Comparison of ENCODE assay signal across 33 cellular contexts in genomic region chr4:122616910-122617596, GRCh38. TPM values are rescaled to one million over a fixed set of nuclear protein-coding genes. Genes with fewer than 3 reads are reported as not detected.
DNase-seq lines count a peak whose midpoint lies in the region; ATAC-seq and TF ChIP-seq lines count a peak whose summit lies in the region.
"Had no signal": no experiment of that assay in that cellular context is flagged by ENCODE, and none has a peak within 500 bp of the region (broad histone marks: within the 10 kb centered on the region; RNA-seq: fewer than 3 reads in every experiment).

No MANE protein-coding gene starts in this region.

- H3K27ac Mint-ChIP-seq in activated naive CD4-positive, alpha-beta T cell treated with anti-CD3 and anti-CD28 coated beads for 36 hours = peak overlapping the region; percentile 97
- peak overlapping the region; percentile 69 for H3K27ac Mint-ChIP-seq in activated CD4-positive, alpha-beta memory T cell treated with anti-CD3 and anti-CD28 coated beads, Interleukin-2, amount 10 ng/mL, durations not matched to agents 7 days and 5 days
- H3K27ac Mint-ChIP-seq: naive thymus-derived CD8-positive, alpha-beta T cell; T-helper 17 cell had no signal

- no peak for TF ChIP-seq CTCF in gastrocnemius medialis (IDR thresholded peaks at IDR 0.05 in 4 of 5, conservative IDR thresholded peaks at IDR 0.05 in 1 of 5)

- POLR2A ChIA-PET in activated CD4-positive, alpha-beta memory T cell treated with anti-CD3 and anti-CD28 coated beads, Interleukin-2, amount 10 ng/mL, durations not matched to agents 7 days and 5 days (lab: Charles Lee) = interaction anchor here (0.9 kb wide), 1 partner anchor 141 kb away, joined by 4 read pairs; no protein-coding TSS in a partner anchor

- CTCF ChIA-PET in activated naive CD4-positive, alpha-beta T cell treated with anti-CD3 and anti-CD28 coated beads for 36 hours (lab: Charles Lee) = interaction anchor here (0.6 to 3.3 kb wide), 12 partner anchors 9 to 314 kb away, joined by 3 to 22 read pairs (median 4); no protein-coding TSS in a partner anchor
- CTCF ChIA-PET in activated CD4-positive, alpha-beta memory T cell treated with anti-CD3 and anti-CD28 coated beads, Interleukin-2, amount 10 ng/mL, durations not matched to agents 7 days and 5 days (lab: Charles Lee) = interaction anchor here (0.6 to 2.1 kb wide), 7 partner anchors 13 to 907 kb away, joined by 3 to 7 read pairs (median 4); no protein-coding TSS in a partner anchor

- H3K9me3 Mint-ChIP-seq in activated naive CD4-positive, alpha-beta T cell treated with anti-CD3 and anti-CD28 coated beads for 36 hours = no peaks in the 10 kb centered on the region
- H3K9me3 Mint-ChIP-seq in activated CD4-positive, alpha-beta memory T cell treated with anti-CD3 and anti-CD28 coated beads, Interleukin-2, amount 10 ng/mL, durations not matched to agents 7 days and 5 days = no peaks in the 10 kb centered on the region
- H3K9me3 Mint-ChIP-seq: naive thymus-derived CD8-positive, alpha-beta T cell had no signal

- H3K27me3 Mint-ChIP-seq in activated naive CD4-positive, alpha-beta T cell treated with anti-CD3 and anti-CD28 coated beads for 36 hours (ENCODE audit: low read depth) = no peaks in the 10 kb centered on the region
- no peaks in the 10 kb centered on the region for H3K27me3 Mint-ChIP-seq in activated CD4-positive, alpha-beta memory T cell treated with anti-CD3 and anti-CD28 coated beads, Interleukin-2, amount 10 ng/mL, durations not matched to agents 7 days and 5 days

- H3K4me1 Mint-ChIP-seq in activated naive CD4-positive, alpha-beta T cell treated with anti-CD3 and anti-CD28 coated beads for 36 hours (ENCODE audit: low read depth) = peaks cover 63% of the 10 kb centered on the region
- peaks cover 46% of the 10 kb centered on the region for H3K4me1 Mint-ChIP-seq in activated CD4-positive, alpha-beta memory T cell treated with anti-CD3 and anti-CD28 coated beads, Interleukin-2, amount 10 ng/mL, durations not matched to agents 7 days and 5 days
- H3K4me1 Mint-ChIP-seq: naive thymus-derived CD8-positive, alpha-beta T cell had no signal

- no peak for DNase-seq in activated naive CD4-positive, alpha-beta T cell treated with anti-CD3 and anti-CD28 coated beads for 36 hours
- no peak for DNase-seq in activated naive CD4-positive, alpha-beta T cell (lab: John Stamatoyannopoulos, UW)
- no peak for DNase-seq in activated CD4-positive, alpha-beta memory T cell treated with anti-CD3 and anti-CD28 coated beads, Interleukin-2, amount 10 ng/mL, durations not matched to agents 7 days and 5 days
- peak; percentile 8 for DNase-seq in pons (ENCODE audit: low spot score)
- DNase-seq in ureter (ENCODE audit: low spot score) = no peak
- no peak for DNase-seq in gastrocnemius medialis
- DNase-seq: activated CD4-positive, alpha-beta T cell treated with anti-CD3 and anti-CD28 coated beads, Interleukin-2, amount 50 U/mL, for 1 hour; activated gamma-delta T cell treated with Interleukin-2 at 50 U/mL for 16 hours; Calu3; DMS79 treated with DMSO at 0.1 percent for 48 hours; effector memory CD4-positive, alpha-beta T cell; GF-D8; Kasumi-1; naive thymus-derived CD8-positive, alpha-beta T cell; NCI-H446; ovary; stimulated activated CD4-positive, alpha-beta T cell treated with anti-CD3 and anti-CD28 coated beads, Interleukin-2, amount 100 ng/mL, for 24 hours; substantia nigra; T-helper 17 cell had no signal

- H3K4me1 ChIP-seq in gastrocnemius medialis = no peaks in the 10 kb centered on the region
- H3K4me1 ChIP-seq: BLaER1 treated with 17β-estradiol and CSF1 and Interleukin-3, amounts not matched to agents 10 nM and 100 nM had no signal

- no peaks in the 10 kb centered on the region for H3K36me3 ChIP-seq in gastrocnemius medialis
- H3K36me3 ChIP-seq: BLaER1 treated with 17β-estradiol and CSF1 and Interleukin-3, amounts not matched to agents 10 nM and 100 nM; cardiac muscle cell; ovary had no signal

- in situ Hi-C loops in gastrocnemius medialis (cut with MboI; ENCODE audit: low sequenced_read_pairs in 4 of 4) = no loop called here

- H3K27me3 ChIP-seq in gastrocnemius medialis = no peaks in the 10 kb centered on the region
- H3K27me3 ChIP-seq: BLaER1 treated with 17β-estradiol and CSF1 and Interleukin-3, amounts not matched to agents 10 nM and 100 nM; cardiac muscle cell; ovary had no signal

- H3K9me3 ChIP-seq in gastrocnemius medialis = no peaks in the 10 kb centered on the region
- H3K9me3 ChIP-seq: BLaER1 treated with 17β-estradiol and CSF1 and Interleukin-3, amounts not matched to agents 10 nM and 100 nM; ovary had no signal

- TF ChIP-seq POLR2A in gastrocnemius medialis (IDR thresholded peaks at IDR 0.05) = no peak

- no peak overlapping the region for H3K4me3 ChIP-seq in gastrocnemius medialis
- H3K4me3 ChIP-seq: BLaER1 treated with 17β-estradiol and CSF1 and Interleukin-3, amounts not matched to agents 10 nM and 100 nM; cardiac muscle cell; coronary artery; ovary; smooth muscle cell had no signal

- H3K27ac ChIP-seq in gastrocnemius medialis = no peak overlapping the region
- H3K27ac ChIP-seq: BLaER1 treated with 17β-estradiol and CSF1 and Interleukin-3, amounts not matched to agents 10 nM and 100 nM; cardiac muscle cell; coronary artery; ovary; RWPE1 had no signal

- H3K36me3 Mint-ChIP-seq in activated naive CD4-positive, alpha-beta T cell treated with anti-CD3 and anti-CD28 coated beads for 36 hours (ENCODE audit: low read depth) = peaks cover 70% of the 10 kb centered on the region
- H3K36me3 Mint-ChIP-seq in activated CD4-positive, alpha-beta memory T cell treated with anti-CD3 and anti-CD28 coated beads, Interleukin-2, amount 10 ng/mL, durations not matched to agents 7 days and 5 days (ENCODE audit: low read depth) = no peaks in the 10 kb centered on the region
- H3K36me3 Mint-ChIP-seq: naive thymus-derived CD8-positive, alpha-beta T cell had no signal

- peak; percentile 65 for ATAC-seq in HG02870 (IDR thresholded peaks at IDR 0.05; ENCODE audit: unreplicated experiment)
- no peak for ATAC-seq in HG03280 (IDR thresholded peaks at IDR 0.05; ENCODE audit: unreplicated experiment)
- ATAC-seq in gastrocnemius medialis = no peak
- ATAC-seq: HCT116; naive thymus-derived CD8-positive, alpha-beta T cell; T-helper 17 cell had no signal

- peak overlapping the region; percentile 88 for H3K4me3 Mint-ChIP-seq in activated naive CD4-positive, alpha-beta T cell treated with anti-CD3 and anti-CD28 coated beads for 36 hours
- H3K4me3 Mint-ChIP-seq in activated CD4-positive, alpha-beta memory T cell treated with anti-CD3 and anti-CD28 coated beads, Interleukin-2, amount 10 ng/mL, durations not matched to agents 7 days and 5 days = no peak overlapping the region
- H3K4me3 Mint-ChIP-seq: naive thymus-derived CD8-positive, alpha-beta T cell had no signal

- intact Hi-C loops in activated naive CD4-positive, alpha-beta T cell treated with anti-CD3 and anti-CD28 coated beads for 36 hours (cut with micrococcal nuclease) = loop anchor here (5.0 kb wide), 1 partner anchor 40 kb away; no protein-coding TSS in a partner anchor
- intact Hi-C loops in gastrocnemius medialis (cut with DNase I; ENCODE audit: low total_unique reads) = no loop called here

RNA-seq across cellular contexts. Expression of gene IL21, which starts 3.8 kb away (rescaled TPM):
- total RNA-seq in activated naive CD4-positive, alpha-beta T cell treated with anti-CD3 and anti-CD28 coated beads for 36 hours = 10 to 100 TPM; 49.9 to 53.1 TPM
- total RNA-seq in activated CD4-positive, alpha-beta memory T cell treated with anti-CD3 and anti-CD28 coated beads, Interleukin-2, amount 10 ng/mL, durations not matched to agents 7 days and 5 days = 1 to 10 TPM; 2.8 to 3.1 TPM
- total RNA-seq in ureter (not detected), gastrocnemius medialis (not detected)
- total RNA-seq: Calu3; cardiac muscle cell; epithelial cell of proximal tubule; kidney epithelial cell; lower leg skin; naive thymus-derived CD8-positive, alpha-beta T cell; OCI-LY7; SK-MEL-5; smooth muscle cell; urinary bladder had no signal

Comparison
In these comparisons a context has a peak if more than half of its experiments do, and no peak if none do; other contexts are left out.
1. RNA of gene IL21, which starts 3.8 kb away (total RNA-seq): 49.9 to 53.1 TPM in activated naive CD4-positive, alpha-beta T cell treated with anti-CD3 and anti-CD28 coated beads for 36 hours; 2.8 to 3.1 TPM in activated CD4-positive, alpha-beta memory T cell treated with anti-CD3 and anti-CD28 coated beads, Interleukin-2, amount 10 ng/mL, durations not matched to agents 7 days and 5 days, not detected in ureter (single experiment) and not detected in gastrocnemius medialis; every median in the first group is over 10 times any median in the second.